5 cellular contexts compared by ENCODE assay signal in genomic region chr4:143991761-143992160, GRCh38. TPM values are rescaled to one million over a fixed set of nuclear protein-coding genes. Genes with fewer than 3 reads are reported as not detected.
"Had no signal": no experiment of that assay in that cellular context is flagged by ENCODE, and none has a peak within 500 bp of the region (broad histone marks: within the 10 kb centered on the region; RNA-seq: fewer than 3 reads in every experiment).

No MANE protein-coding gene starts in this region.

RNA-seq across cellular contexts. Expression of gene GYPB, which starts 27.4 kb away (rescaled TPM):
- total RNA-seq: GM23338, H1, H9, HT-29, IMR-90 had no signal
